ENCODE assay signal across 9 cellular contexts in genomic region chr3:177050466-177051237, GRCh38.
A peak's percentile ranks its signal among the peaks of the same experiment; 100 is the strongest.
DNase-seq lines count a peak whose midpoint lies in the region; ATAC-seq and TF ChIP-seq lines count a peak whose summit lies in the region.
"Had no signal": no experiment of that assay in that cellular context is flagged by ENCODE, and none has a peak within 500 bp of the region (broad histone marks: within the 10 kb centered on the region; RNA-seq: fewer than 3 reads in every experiment).

No MANE protein-coding gene starts in this region.

- peaks cover 64% of the 10 kb centered on the region for H3K36me3 Mint-ChIP-seq in activated B cell treated with CpG ODN at 0.5 μM for 24 hours (ENCODE audit: low read depth)

- CTCF ChIA-PET in activated B cell treated with CpG ODN at 0.5 μM for 24 hours (lab: Charles Lee): interaction anchor here (0.6 to 3.4 kb wide), 19 partner anchors 20 to 1916 kb away, joined by 3 to 23 read pairs (median 3); partner anchors contain the start of gene TBL1XR1

- peaks cover 3% of the 10 kb centered on the region for H3F3A ChIP-seq in smooth muscle cell (ENCODE audit: low read depth)

- ATAC-seq in GM21723 (IDR thresholded peaks at IDR 0.05; ENCODE audit: unreplicated experiment) (peak; percentile 69), activated B cell treated with CpG ODN at 0.5 μM for 24 hours (ENCODE audit: low read depth) (peak; percentile 77), Right ventricle myocardium superior (ENCODE audit: poor library complexity) (peak; percentile 85), HG03095 (IDR thresholded peaks at IDR 0.05; ENCODE audit: unreplicated experiment) (no peak), GM19023 (IDR thresholded peaks at IDR 0.05; ENCODE audit: unreplicated experiment) (no peak)

- H3K4me2 ChIP-seq in smooth muscle cell: peak overlapping the region; percentile 20

- DNase-seq in DMS 273 (lab: John Stamatoyannopoulos, UW; ENCODE audit: unreplicated experiment) (peak; percentile 76), NCI-H1694 treated with DMSO at 0.1 percent for 48 hours (lab: John Stamatoyannopoulos, UW) (peak; percentile 73), activated B cell treated with CpG ODN at 0.5 μM for 24 hours (no peak), Right ventricle myocardium superior (no peak), smooth muscle cell (lab: John Stamatoyannopoulos, UW; ENCODE audit: unreplicated experiment) (no peak)

- H3K79me2 ChIP-seq in smooth muscle cell (ENCODE audit: low read depth): peaks cover 54% of the 10 kb centered on the region

- no peaks in the 10 kb centered on the region for H3K27me3 Mint-ChIP-seq in activated B cell treated with CpG ODN at 0.5 μM for 24 hours

- peak overlapping the region; percentile 62 for H3K27ac ChIP-seq in smooth muscle cell (ENCODE audit: low read depth)
- H3K27ac ChIP-seq: SJSA1 had no signal

- H2AFZ ChIP-seq in smooth muscle cell (ENCODE audit: low read depth): no peak overlapping the region

- H4K20me1 ChIP-seq in smooth muscle cell (ENCODE audit: low read depth): peaks cover 19% of the 10 kb centered on the region

- no peaks in the 10 kb centered on the region for H3K27me3 ChIP-seq in smooth muscle cell (ENCODE audit: low read depth)
- H3K27me3 ChIP-seq: SJSA1 had no signal

- H3K9me3 Mint-ChIP-seq in activated B cell treated with CpG ODN at 0.5 μM for 24 hours: no peaks in the 10 kb centered on the region

- no peak overlapping the region for H3K4me3 Mint-ChIP-seq in activated B cell treated with CpG ODN at 0.5 μM for 24 hours

- 46% methylated on average over 5 of the region's 5 CpGs for WGBS in smooth muscle cell (ENCODE audit: low lambda C conversion rate)

- no peaks in the 10 kb centered on the region for H3K4me1 ChIP-seq in smooth muscle cell (ENCODE audit: low read depth)
- H3K4me1 ChIP-seq: SJSA1 had no signal

- no peak overlapping the region for H3K9ac ChIP-seq in smooth muscle cell (ENCODE audit: low read depth)

- H3K27ac Mint-ChIP-seq in activated B cell treated with CpG ODN at 0.5 μM for 24 hours: peak overlapping the region; percentile 56

- peaks cover 14% of the 10 kb centered on the region for H3K4me1 Mint-ChIP-seq in activated B cell treated with CpG ODN at 0.5 μM for 24 hours

- POLR2A ChIA-PET in activated B cell treated with CpG ODN at 0.5 μM for 24 hours (lab: Charles Lee): interaction anchor here (0.5 to 3.4 kb wide), 8 partner anchors 146 to 651 kb away, joined by 3 to 29 read pairs (median 6); partner anchors contain the start of gene TBL1XR1

- TF ChIP-seq CTCF in activated B cell treated with CpG ODN at 0.5 μM for 24 hours (IDR thresholded peaks at IDR 0.05) (peak; percentile 69), smooth muscle cell (IDR thresholded peaks at IDR 0.05; ENCODE audit: borderline replicate concordance, insufficient read depth, poor library complexity, severe bottlenecking) (peak; percentile 68)

- peaks cover 11% of the 10 kb centered on the region for H3K36me3 ChIP-seq in smooth muscle cell (ENCODE audit: low read depth)

- H3K9me3 ChIP-seq in smooth muscle cell (replicated peaks; ENCODE audit: low read depth): no peaks in the 10 kb centered on the region
- H3K9me3 ChIP-seq: SJSA1 had no signal

- H3K4me3 ChIP-seq in smooth muscle cell: no peak overlapping the region
- H3K4me3 ChIP-seq: SJSA1 had no signal

- intact Hi-C loops in activated B cell treated with CpG ODN at 0.5 μM for 24 hours (cut with micrococcal nuclease): loop anchor here (1.0 to 5.0 kb wide), 12 partner anchors 146 to 1917 kb away; no protein-coding TSS in a partner anchor
- intact Hi-C loops in Right ventricle myocardium superior (cut with DNase I): no loop called here

Comparison
In these comparisons a context has a peak if more than half of its experiments do, and no peak if none do; other contexts are left out.
1. DNase-seq: peak in DMS 273 (single experiment) and NCI-H1694 treated with DMSO at 0.1 percent for 48 hours (single experiment); none in activated B cell treated with CpG ODN at 0.5 μM for 24 hours (single experiment), Right ventricle myocardium superior (single experiment) and smooth muscle cell (single experiment).
2. ATAC-seq: peak in GM21723 (single experiment), activated B cell treated with CpG ODN at 0.5 μM for 24 hours (single experiment) and Right ventricle myocardium superior (single experiment); none in HG03095 (single experiment) and GM19023 (single experiment).